In the genomic region with DNA sequence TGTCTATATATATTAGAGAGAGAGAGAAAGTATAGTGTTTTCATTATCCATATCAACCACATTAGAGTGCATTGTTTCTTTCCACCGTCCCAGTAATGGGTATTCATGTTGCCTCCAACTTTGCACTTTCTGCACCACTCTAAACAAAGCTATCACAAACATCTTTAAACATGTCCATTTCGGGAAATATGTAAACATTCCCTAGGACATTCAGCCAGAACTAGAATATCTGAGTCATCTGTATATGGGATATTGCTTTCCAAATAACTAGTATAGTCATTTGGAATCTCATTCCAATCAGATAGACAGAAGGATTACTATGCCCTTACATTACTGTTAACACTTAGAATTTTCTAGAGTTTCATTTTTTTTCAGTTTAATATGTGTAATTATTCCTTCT, we compare ENCODE assay signal across 17 cellular contexts.
"Had no signal": no experiment of that assay in that cellular context is flagged by ENCODE, and none has a peak within 500 bp of the region (broad histone marks: within the 10 kb centered on the region; RNA-seq: fewer than 3 reads in every experiment).

No MANE protein-coding gene starts in this region.

- H3K36me3 ChIP-seq: left ventricle myocardium inferior, sigmoid colon had no signal

- H3K4me1 ChIP-seq: left ventricle myocardium inferior, sigmoid colon had no signal

- DNase-seq: activated CD4-positive, alpha-beta memory T cell treated with anti-CD3 and anti-CD28 coated beads for 36 hours; activated gamma-delta T cell; activated naive CD8-positive, alpha-beta T cell treated with anti-CD3 and anti-CD28 coated beads for 36 hours; activated T-cell treated with anti-CD3 and anti-CD28 coated beads, Interleukin-2, amount 50 U/mL, for 48 hours; aorta; effector CD4-positive, alpha-beta T cell; foreskin melanocyte; left ventricle myocardium inferior; mesendoderm; nephron progenitor cell; sigmoid colon; stimulated activated CD4-positive, alpha-beta T cell treated with anti-CD3 and anti-CD28 coated beads, Interleukin-12 subunit alpha, Interleukin-12 subunit beta, amount 100 ng/mL, for 4 hours; stimulated activated naive CD4-positive, alpha-beta T cell treated with Interleukin-2 at 50 U/mL for 16 hours; SW 1271; trophoblast cell had no signal

- H3K9me3 ChIP-seq: sigmoid colon had no signal

- H3K27ac ChIP-seq: coronary artery, epithelial cell of prostate, left ventricle myocardium inferior, sigmoid colon had no signal

- H3K4me3 ChIP-seq: coronary artery, left ventricle myocardium inferior, sigmoid colon had no signal

- H3K27me3 ChIP-seq: sigmoid colon had no signal
